1 cellular context compared by ENCODE assay signal in the genomic region with DNA sequence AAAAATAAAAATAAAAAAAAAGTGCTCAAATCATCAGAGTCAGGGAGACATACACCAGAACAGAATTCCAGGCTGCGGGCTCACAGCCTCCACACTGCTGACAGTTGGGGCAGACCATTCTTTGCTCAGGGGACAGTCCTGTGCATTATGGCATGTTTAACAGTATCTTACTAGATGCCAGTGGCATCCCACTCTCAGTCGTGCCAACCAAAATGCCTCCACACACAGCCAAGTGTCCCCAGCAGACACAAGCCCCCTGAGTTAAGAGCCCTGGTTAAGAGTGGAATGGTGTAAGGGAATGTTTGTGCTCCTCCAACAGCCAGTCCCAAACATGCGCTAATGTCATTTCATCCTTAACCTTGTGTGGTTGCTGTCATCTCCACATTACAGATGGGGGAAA.
TF ChIP-seq lines count a peak whose summit lies in the region.

No MANE protein-coding gene starts in this region.

TF ChIP-seq in HEK293, 187 proteins besides CTCF, POLR2A, EP300 and RAD21 (continued from another document):
- TF ChIP-seq, protein P1, sequence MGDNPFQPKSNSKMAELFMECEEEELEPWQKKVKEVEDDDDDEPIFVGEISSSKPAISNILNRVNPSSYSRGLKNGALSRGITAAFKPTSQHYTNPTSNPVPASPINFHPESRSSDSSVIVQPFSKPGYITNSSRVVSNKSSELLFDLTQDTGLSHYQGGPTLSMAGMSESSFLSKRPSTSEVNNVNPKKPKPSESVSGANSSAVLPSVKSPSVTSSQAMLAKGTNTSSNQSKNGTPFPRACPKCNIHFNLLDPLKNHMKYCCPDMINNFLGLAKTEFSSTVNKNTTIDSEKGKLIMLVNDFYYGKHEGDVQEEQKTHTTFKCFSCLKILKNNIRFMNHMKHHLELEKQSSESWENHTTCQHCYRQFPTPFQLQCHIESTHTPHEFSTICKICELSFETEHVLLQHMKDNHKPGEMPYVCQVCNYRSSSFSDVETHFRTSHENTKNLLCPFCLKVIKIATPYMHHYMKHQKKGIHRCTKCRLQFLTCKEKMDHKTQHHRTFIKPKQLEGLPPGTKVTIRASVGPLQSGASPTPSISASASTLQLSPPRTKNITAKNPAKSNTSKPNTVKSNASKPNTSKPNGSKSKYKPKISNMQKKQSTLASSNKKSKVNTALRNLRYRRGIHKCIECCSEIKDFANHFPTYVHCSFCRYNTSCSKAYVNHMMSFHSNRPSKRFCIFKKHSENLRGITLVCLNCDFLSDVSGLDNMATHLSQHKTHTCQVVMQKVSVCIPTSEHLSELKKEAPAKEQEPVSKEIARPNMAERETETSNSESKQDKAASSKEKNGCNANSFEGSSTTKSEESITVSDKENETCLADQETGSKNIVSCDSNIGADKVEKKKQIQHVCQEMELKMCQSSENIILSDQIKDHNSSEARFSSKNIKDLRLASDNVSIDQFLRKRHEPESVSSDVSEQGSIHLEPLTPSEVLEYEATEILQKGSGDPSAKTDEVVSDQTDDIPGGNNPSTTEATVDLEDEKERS (tag by site-specific recombination; IDR thresholded peaks at IDR 0.05) = no peak
- TF ChIP-seq KLF8 (tag by site-specific recombination; IDR thresholded peaks at IDR 0.05) (no peak), ZNF37A (tag by site-specific recombination; IDR thresholded peaks at IDR 0.05) (no peak), ZNF555 (tag by site-specific recombination; conservative IDR thresholded peaks at IDR 0.05) (no peak)
